8 cellular contexts compared by ENCODE assay signal in genomic region chr12:3658327-3659163, GRCh38.
DNase-seq lines count a peak whose midpoint lies in the region; ATAC-seq and TF ChIP-seq lines count a peak whose summit lies in the region.

No MANE protein-coding gene starts in this region.

- H3K9me3 ChIP-seq in OCI-LY1 (ENCODE audit: low read length) (no peaks in the 10 kb centered on the region), tibial artery (no peaks in the 10 kb centered on the region), vagina (no peaks in the 10 kb centered on the region)

- no peak overlapping the region for H3K4me2 ChIP-seq in OCI-LY1 (ENCODE audit: low read length)

- peak; percentile 79 for TF ChIP-seq CTCF in OCI-LY1 (IDR thresholded peaks at IDR 0.05; ENCODE audit: low read length)
- TF ChIP-seq CTCF in tibial artery (IDR thresholded peaks at IDR 0.05) = no peak
- no peak for TF ChIP-seq CTCF in vagina (IDR thresholded peaks at IDR 0.05)

- no peaks in the 10 kb centered on the region for H3F3A ChIP-seq in OCI-LY1 (ENCODE audit: insufficient read depth, low read length)

- H3K79me2 ChIP-seq in OCI-LY1 (ENCODE audit: insufficient read depth, low read length) = no peaks in the 10 kb centered on the region

- H3K36me3 ChIP-seq in OCI-LY1 (ENCODE audit: insufficient read depth, low read length) (peaks cover 53% of the 10 kb centered on the region), tibial artery (peaks cover 0 to 8% (median 0%) of the 10 kb centered on the region in 3 donors), vagina (no peaks in the 10 kb centered on the region)

- no peaks in the 10 kb centered on the region for H3K27me3 Mint-ChIP-seq in natural killer cell treated with Interleukin-12 subunit alpha and Interleukin-12 subunit beta and Interleukin-15 and Interleukin-18, amount 100 ng/mL, for 72 hours

- H3K27ac Mint-ChIP-seq in natural killer cell treated with Interleukin-12 subunit alpha and Interleukin-12 subunit beta and Interleukin-15 and Interleukin-18, amount 100 ng/mL, for 72 hours = peak overlapping the region; percentile 52 to 65

- peaks cover 31% of the 10 kb centered on the region for H3K36me3 Mint-ChIP-seq in natural killer cell treated with Interleukin-12 subunit alpha and Interleukin-12 subunit beta and Interleukin-15 and Interleukin-18, amount 100 ng/mL, for 72 hours

- intact Hi-C loops in tibial artery (cut with DNase I; ENCODE audit: low total_unique reads) = no loop called here
- intact Hi-C loops in vagina (cut with DNase I) = no loop called here

- no peaks in the 10 kb centered on the region for H3K4me1 ChIP-seq in OCI-LY1 (ENCODE audit: insufficient read depth, low read length, severe bottlenecking)
- H3K4me1 ChIP-seq in tibial artery = peaks cover 0 to 6% (median 0%) of the 10 kb centered on the region in 4 donors
- no peaks in the 10 kb centered on the region for H3K4me1 ChIP-seq in vagina

- no peak overlapping the region for H3K4me3 Mint-ChIP-seq in natural killer cell treated with Interleukin-12 subunit alpha and Interleukin-12 subunit beta and Interleukin-15 and Interleukin-18, amount 100 ng/mL, for 72 hours

- H4K20me1 ChIP-seq in OCI-LY1 (ENCODE audit: insufficient read depth, low read length) = no peaks in the 10 kb centered on the region

- no peaks in the 10 kb centered on the region for H3K27me3 ChIP-seq in OCI-LY1 (ENCODE audit: insufficient read depth, low read length)
- no peaks in the 10 kb centered on the region for H3K27me3 ChIP-seq in tibial artery
- no peaks in the 10 kb centered on the region for H3K27me3 ChIP-seq in vagina

- TF ChIP-seq POLR2A in vagina (IDR thresholded peaks at IDR 0.05) = no peak

- no peak overlapping the region for H3K9ac ChIP-seq in OCI-LY1 (ENCODE audit: low read length)

- H3K9me2 ChIP-seq in OCI-LY1 (ENCODE audit: low read depth, low read length) = no peaks in the 10 kb centered on the region

- ATAC-seq in natural killer cell treated with Interleukin-12 subunit alpha and Interleukin-12 subunit beta and Interleukin-15 and Interleukin-18, amount 100 ng/mL, for 72 hours = no peak

- H3K27ac ChIP-seq in OCI-LY1 (ENCODE audit: low read depth, low read length, poor library complexity, severe bottlenecking) (no peak overlapping the region), tibial artery (no peak overlapping the region), vagina (no peak overlapping the region)

- H2AFZ ChIP-seq in OCI-LY1 (ENCODE audit: low read length) = no peak overlapping the region

- H3K9me3 Mint-ChIP-seq in natural killer cell treated with Interleukin-12 subunit alpha and Interleukin-12 subunit beta and Interleukin-15 and Interleukin-18, amount 100 ng/mL, for 72 hours = no peaks in the 10 kb centered on the region

- H3K4me1 Mint-ChIP-seq in natural killer cell treated with Interleukin-12 subunit alpha and Interleukin-12 subunit beta and Interleukin-15 and Interleukin-18, amount 100 ng/mL, for 72 hours (ENCODE audit: low read depth in 2 of 2) = peaks cover 0 to 29% of the 10 kb centered on the region in 2 donors

- DNase-seq in NCI-H82 (lab: John Stamatoyannopoulos, UW) (peak; percentile 57), NCI-H82 treated with DMSO at 0.1 percent for 48 hours (lab: John Stamatoyannopoulos, UW; ENCODE audit: unreplicated experiment) (no peak), dermis microvascular lymphatic vessel endothelial cell (ENCODE audit: low read depth in 2 of 2) (peak; percentile 30 to 43), tibial artery (no peak), C1 segment of cervical spinal cord (lab: John Stamatoyannopoulos, UW) (no peak), vagina (ENCODE audit: extremely low spot score in 2 of 2) (no peak)
- DNase-seq in natural killer cell treated with Interleukin-12 subunit alpha and Interleukin-12 subunit beta and Interleukin-15 and Interleukin-18, amount 100 ng/mL, for 72 hours (ENCODE audit: low spot score) = no peak

- H3K4me3 ChIP-seq in OCI-LY1 (ENCODE audit: low read depth, low read length, poor library complexity, severe bottlenecking) (no peak overlapping the region), tibial artery (no peak overlapping the region), vagina (no peak overlapping the region)

Comparison
In these comparisons a context has a peak if more than half of its experiments do, and no peak if none do; other contexts are left out.
1. DNase-seq: peak in NCI-H82 (single experiment) and dermis microvascular lymphatic vessel endothelial cell (2 of 2); none in NCI-H82 treated with DMSO at 0.1 percent for 48 hours (single experiment), natural killer cell treated with Interleukin-12 subunit alpha and Interleukin-12 subunit beta and Interleukin-15 and Interleukin-18, amount 100 ng/mL, for 72 hours (single experiment), tibial artery (0 of 2), C1 segment of cervical spinal cord (0 of 14) and vagina (0 of 2).